Comparison of ENCODE assay signal across 11 cellular contexts in the genomic region with DNA sequence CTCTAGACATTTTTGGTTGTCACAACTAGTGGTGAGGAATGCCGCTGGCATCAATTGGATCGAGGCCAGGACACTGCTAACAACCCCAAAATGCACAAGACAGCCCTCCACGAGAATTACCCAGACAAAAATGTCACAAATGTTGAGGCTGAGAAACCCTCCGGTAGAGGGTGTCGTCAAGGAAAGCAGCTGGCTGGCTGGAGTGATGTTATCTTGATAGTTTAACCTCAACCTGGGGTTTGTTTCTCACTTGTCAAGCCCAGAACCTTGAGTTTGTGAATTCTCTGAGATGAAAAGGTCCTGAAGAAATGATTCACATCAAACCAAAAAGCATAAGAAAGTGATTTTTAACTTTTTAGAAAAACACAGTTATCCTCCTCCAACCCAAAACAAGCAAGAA. TPM values are rescaled to one million over a fixed set of nuclear protein-coding genes. Genes with fewer than 3 reads are reported as not detected.
DNase-seq lines count a peak whose midpoint lies in the region; ATAC-seq and TF ChIP-seq lines count a peak whose summit lies in the region.
"Had no signal": no experiment of that assay in that cellular context is flagged by ENCODE, and none has a peak within 500 bp of the region (broad histone marks: within the 10 kb centered on the region; RNA-seq: fewer than 3 reads in every experiment).

No MANE protein-coding gene starts in this region.

- no peaks in the 10 kb centered on the region for H3K9me3 Mint-ChIP-seq in HFFc6
- no peaks in the 10 kb centered on the region for H3K9me3 Mint-ChIP-seq in activated CD4-positive, alpha-beta memory T cell treated with anti-CD3 and anti-CD28 coated beads, Interleukin-2, amount 10 ng/mL, durations not matched to agents 7 days and 5 days
- H3K9me3 Mint-ChIP-seq in immature natural killer cell = no peaks in the 10 kb centered on the region

- H3K4me3 ChIP-seq in H7 (ENCODE audit: insufficient read depth, low read depth, low read length) = no peak overlapping the region
- H3K4me3 ChIP-seq in uterus = no peak overlapping the region
- H3K4me3 ChIP-seq: coronary artery had no signal

- no peaks in the 10 kb centered on the region for H3K36me3 Mint-ChIP-seq in HFFc6 (ENCODE audit: low read depth)
- peaks cover 7% of the 10 kb centered on the region for H3K36me3 Mint-ChIP-seq in activated CD4-positive, alpha-beta memory T cell treated with anti-CD3 and anti-CD28 coated beads, Interleukin-2, amount 10 ng/mL, durations not matched to agents 7 days and 5 days (ENCODE audit: low read depth)
- H3K36me3 Mint-ChIP-seq in immature natural killer cell = no peaks in the 10 kb centered on the region

- no peaks in the 10 kb centered on the region for H3K4me1 ChIP-seq in uterus

- H3K27ac Mint-ChIP-seq in HFFc6 = no peak overlapping the region
- peak overlapping the region; percentile 95 for H3K27ac Mint-ChIP-seq in activated CD4-positive, alpha-beta memory T cell treated with anti-CD3 and anti-CD28 coated beads, Interleukin-2, amount 10 ng/mL, durations not matched to agents 7 days and 5 days
- H3K27ac Mint-ChIP-seq in immature natural killer cell = peak overlapping the region; percentile 86 to 99 (median 95)

- DNase-seq in AML-193 (lab: John Stamatoyannopoulos, UW) = peak; percentile 39 to 45
- DNase-seq in HFFc6 = peak; percentile 1
- DNase-seq in activated CD4-positive, alpha-beta memory T cell treated with anti-CD3 and anti-CD28 coated beads, Interleukin-2, amount 10 ng/mL, durations not matched to agents 7 days and 5 days = peak; percentile 78
- peak; percentile 78 to 83 (median 82) for DNase-seq in immature natural killer cell
- no peak for DNase-seq in H7
- no peak for DNase-seq in LoVo (ENCODE audit: low spot score)
- no peak for DNase-seq in uterus

- TF ChIP-seq CTCF in HFFc6 (IDR thresholded peaks at IDR 0.05) (peak; percentile 45), uterus (IDR thresholded peaks at IDR 0.05) (no peak)

- intact Hi-C loops in uterus (cut with DNase I; ENCODE audit: low total_unique reads) = no loop called here

- H3K27ac ChIP-seq in uterus = no peak overlapping the region
- H3K27ac ChIP-seq: coronary artery, KMS-11 had no signal

- H3K4me1 Mint-ChIP-seq in HFFc6 (ENCODE audit: low read depth) (peaks cover 10% of the 10 kb centered on the region), immature natural killer cell (peaks cover 74 to 84% of the 10 kb centered on the region in 2 donors)
- H3K4me1 Mint-ChIP-seq in activated CD4-positive, alpha-beta memory T cell treated with anti-CD3 and anti-CD28 coated beads, Interleukin-2, amount 10 ng/mL, durations not matched to agents 7 days and 5 days = peaks cover 90% of the 10 kb centered on the region

- TF ChIP-seq POLR2A in uterus (IDR thresholded peaks at IDR 0.05) = no peak

- ATAC-seq in GM18520 (IDR thresholded peaks at IDR 0.05; ENCODE audit: unreplicated experiment) = no peak

- no peak overlapping the region for H3K4me3 Mint-ChIP-seq in HFFc6
- peak overlapping the region; percentile 73 for H3K4me3 Mint-ChIP-seq in activated CD4-positive, alpha-beta memory T cell treated with anti-CD3 and anti-CD28 coated beads, Interleukin-2, amount 10 ng/mL, durations not matched to agents 7 days and 5 days
- peak overlapping the region; percentile 84 to 90 (median 89) for H3K4me3 Mint-ChIP-seq in immature natural killer cell

- CTCF ChIA-PET in activated CD4-positive, alpha-beta memory T cell treated with anti-CD3 and anti-CD28 coated beads, Interleukin-2, amount 10 ng/mL, durations not matched to agents 7 days and 5 days (lab: Charles Lee) = interaction anchor here (0.7 to 11.4 kb wide), 23 partner anchors 10 to 221 kb away, joined by 3 to 333 read pairs (median 6); partner anchors contain the start of gene IL10RA

- peaks cover 49% of the 10 kb centered on the region for H3K27me3 Mint-ChIP-seq in HFFc6 (ENCODE audit: insufficient read depth)
- H3K27me3 Mint-ChIP-seq in activated CD4-positive, alpha-beta memory T cell treated with anti-CD3 and anti-CD28 coated beads, Interleukin-2, amount 10 ng/mL, durations not matched to agents 7 days and 5 days = no peaks in the 10 kb centered on the region
- peaks cover 3 to 5% (median 4%) of the 10 kb centered on the region in 3 donors for H3K27me3 Mint-ChIP-seq in immature natural killer cell (ENCODE audit: low read depth in 3 of 3)

- H3K9me3 ChIP-seq in uterus = no peaks in the 10 kb centered on the region

- H3K27me3 ChIP-seq in H7 (ENCODE audit: control insufficient read depth, insufficient read depth, low read length) (no peaks in the 10 kb centered on the region), uterus (no peaks in the 10 kb centered on the region)

- POLR2A ChIA-PET in activated CD4-positive, alpha-beta memory T cell treated with anti-CD3 and anti-CD28 coated beads, Interleukin-2, amount 10 ng/mL, durations not matched to agents 7 days and 5 days (lab: Charles Lee) = interaction anchor here (0.8 to 14.8 kb wide), 13 partner anchors 10 to 135 kb away, joined by 3 to 878 read pairs (median 9); partner anchors contain the start of gene IL10RA

- H3K36me3 ChIP-seq in H7 (replicated peaks; ENCODE audit: control insufficient read depth, insufficient read depth, low read length) (no peaks in the 10 kb centered on the region), uterus (no peaks in the 10 kb centered on the region)

RNA-seq across cellular contexts. Expression of gene TMPRSS13, which starts 21.1 kb away (rescaled TPM):
- not detected for total RNA-seq in HFFc6 (2021; fragmentation: NEBNext Ultra II Directional; extraction: Animal tissue kit (Norgen Biotek cat#: 25700))
- total RNA-seq in activated CD4-positive, alpha-beta memory T cell treated with anti-CD3 and anti-CD28 coated beads, Interleukin-2, amount 10 ng/mL, durations not matched to agents 7 days and 5 days = 1 to 10 TPM; 1.9 to 2.2 TPM
- under 1 TPM in 2 of 3 donors, not detected in 1; 0.20 to 0.31 TPM for polyA plus RNA-seq in immature natural killer cell
- 0.31 TPM in 1 of 2 replicates, not detected in the other for total RNA-seq in H7 (2014; rRNA removed; shearing (Covaris generic))
- total RNA-seq in uterus = under 1 TPM in 3 of 4 donors, not detected in 1; 0.15 to 0.90 (median 0.51) TPM
- total RNA-seq: pulmonary artery endothelial cell had no signal

RNA-seq across cellular contexts. Expression of gene IL10RA, which starts 35.9 kb away (rescaled TPM):
- not detected for total RNA-seq in HFFc6 (2021; fragmentation: NEBNext Ultra II Directional; extraction: Animal tissue kit (Norgen Biotek cat#: 25700))
- 100 to 1,000 TPM; 286 to 291 TPM for total RNA-seq in activated CD4-positive, alpha-beta memory T cell treated with anti-CD3 and anti-CD28 coated beads, Interleukin-2, amount 10 ng/mL, durations not matched to agents 7 days and 5 days
- 100 to 1,000 TPM; 215 to 460 (median 264) TPM for polyA plus RNA-seq in immature natural killer cell
- not detected in 2 replicates for total RNA-seq in H7 (2014; rRNA removed; shearing (Covaris generic))
- total RNA-seq in uterus = 10 to 100 TPM in 3 of 4 donors, 1 to 10 TPM in 1; 6.8 to 45.9 (median 11.1) TPM

Comparison
In these comparisons a context has a peak if more than half of its experiments do, and no peak if none do; other contexts are left out.
1. DNase-seq: peak in AML-193 (2 of 2), HFFc6 (single experiment), activated CD4-positive, alpha-beta memory T cell treated with anti-CD3 and anti-CD28 coated beads, Interleukin-2, amount 10 ng/mL, durations not matched to agents 7 days and 5 days (single experiment) and immature natural killer cell (3 of 3); none in H7 (single experiment), LoVo (single experiment) and uterus (0 of 2).